In genomic region chr3:70982274-70982673, GRCh38 we compare ENCODE assay signal across 10 cellular contexts.
DNase-seq lines count a peak whose midpoint lies in the region; ATAC-seq and TF ChIP-seq lines count a peak whose summit lies in the region.
"Had no signal": no experiment of that assay in that cellular context is flagged by ENCODE, and none has a peak within 500 bp of the region (broad histone marks: within the 10 kb centered on the region; RNA-seq: fewer than 3 reads in every experiment).

No MANE protein-coding gene starts in this region.

- H3K36me3 Mint-ChIP-seq in endodermal cell (ENCODE audit: low read depth) (peaks cover 44% of the 10 kb centered on the region), nephron (ENCODE audit: low read depth) (peaks cover 49% of the 10 kb centered on the region)

- no peaks in the 10 kb centered on the region for H3K9me2 ChIP-seq in PC-9 (ENCODE audit: insufficient read depth)

- H3K4me2 ChIP-seq in PC-9, result peak overlapping the region; percentile 76

- H3K9ac ChIP-seq in endodermal cell (ENCODE audit: extremely low read depth, low read length, poor library complexity, severe bottlenecking), result no peak overlapping the region

- peak overlapping the region; percentile 37 for H3K27ac Mint-ChIP-seq in endodermal cell
- peak overlapping the region; percentile 95 to 97 (median 96) for H3K27ac Mint-ChIP-seq in nephron

- H3K27ac ChIP-seq in PC-9, result peak overlapping the region; percentile 98
- H3K27ac ChIP-seq in endodermal cell (ENCODE audit: low read depth, low read length), result no peak overlapping the region

- no TSS peak for BruUV-seq in PC-9 (replicated peaks; lab: Mats Ljungman, UMichigan)

- no peaks in the 10 kb centered on the region for H3K79me2 ChIP-seq in PC-9 (ENCODE audit: low read depth)

- no peaks in the 10 kb centered on the region for H4K20me1 ChIP-seq in PC-9 (ENCODE audit: insufficient read depth)

- TF ChIP-seq CTCF in BJ (IDR thresholded peaks at IDR 0.05; ENCODE audit: insufficient read depth, low read depth, low read length) (no peak), PC-9 (conservative IDR thresholded peaks at IDR 0.05) (no peak), endodermal cell (conservative IDR thresholded peaks at IDR 0.05) (no peak), nephron (IDR thresholded peaks at IDR 0.05; ENCODE audit: unreplicated experiment in 3 of 3) (no peak)

- intact Hi-C loops in PC-9 (cut with micrococcal nuclease; ENCODE audit: unreplicated experiment), result no loop called here

- POLR2A ChIA-PET in BJ (lab: Charles Lee) (interaction anchor here (0.6 kb wide), 1 partner anchor 48 kb away, joined by 4 read pairs; no protein-coding TSS in a partner anchor), PC-9 (lab: Charles Lee; ENCODE audit: unreplicated experiment) (interaction anchor here (0.6 kb wide), 1 partner anchor 148 kb away, joined by 9 read pairs; no protein-coding TSS in a partner anchor)

- no peak overlapping the region for H3K4me3 Mint-ChIP-seq in endodermal cell
- no peak overlapping the region for H3K4me3 Mint-ChIP-seq in nephron

- CTCF ChIA-PET in BJ (lab: Yijun Ruan, JAX) (no interaction called here), PC-9 (lab: Charles Lee) (no interaction called here)

- H3K4me3 ChIP-seq in BJ (ENCODE audit: low read depth, low read length), result no peak overlapping the region
- peak overlapping the region; percentile 38; the same call in 1 of the 2 replicates for H3K4me3 ChIP-seq in PC-9
- no peak overlapping the region for H3K4me3 ChIP-seq in endodermal cell (ENCODE audit: low read length)

- H3K4me1 ChIP-seq in PC-9 (replicated peaks; ENCODE audit: insufficient read depth) (peaks cover 27% of the 10 kb centered on the region), endodermal cell (ENCODE audit: control insufficient read depth, insufficient read depth, low read length) (peaks cover 4% of the 10 kb centered on the region)

- DNase-seq in BJ (ENCODE audit: low read depth) (peak; percentile 31), PC-9 (no peak), endodermal cell (no peak), HuH-7.5 (ENCODE audit: low spot score) (no peak)
- DNase-seq: SW 1271 had no signal

- H3F3A ChIP-seq in PC-9 (ENCODE audit: insufficient read depth, low read depth), result peaks cover 16% of the 10 kb centered on the region; the same call in 1 of the 2 replicates

- ATAC-seq in GM18502 (IDR thresholded peaks at IDR 0.05; ENCODE audit: poor library complexity, unreplicated experiment) (no peak), GM21723 (IDR thresholded peaks at IDR 0.05; ENCODE audit: unreplicated experiment) (no peak), GM18511 (IDR thresholded peaks at IDR 0.05; ENCODE audit: unreplicated experiment) (no peak)

- H3K27me3 Mint-ChIP-seq in endodermal cell (ENCODE audit: insufficient read depth) (no peaks in the 10 kb centered on the region), nephron (ENCODE audit: low read depth) (no peaks in the 10 kb centered on the region)

- no peaks in the 10 kb centered on the region for H3K27me3 ChIP-seq in BJ (ENCODE audit: control insufficient read depth, insufficient read depth, low read length)
- no peaks in the 10 kb centered on the region for H3K27me3 ChIP-seq in PC-9 (ENCODE audit: insufficient read depth, low read depth)
- no peaks in the 10 kb centered on the region for H3K27me3 ChIP-seq in endodermal cell (ENCODE audit: control insufficient read depth, insufficient read depth, low read length, poor library complexity, severe bottlenecking)

- H3K4me1 Mint-ChIP-seq in endodermal cell, result peaks cover 40% of the 10 kb centered on the region
- H3K4me1 Mint-ChIP-seq in nephron, result peaks cover 64% of the 10 kb centered on the region

- H3K36me3 ChIP-seq in BJ (ENCODE audit: control insufficient read depth, insufficient read depth, low read length) (peaks cover 6% of the 10 kb centered on the region), PC-9 (ENCODE audit: low read depth) (no peaks in the 10 kb centered on the region), endodermal cell (ENCODE audit: control insufficient read depth, insufficient read depth, low read length) (peaks cover 5% of the 10 kb centered on the region)

- WGBS in endodermal cell (ENCODE audit: insufficient coverage in 1 of 2, insufficient read length in 1 of 2), 2 experiments, result 100% methylated on average over 1 of the region's 1 CpG; no CpG with 5 or more reads in 1 of the 2 experiments

- H2AFZ ChIP-seq in PC-9, result no peak overlapping the region

- H3K9me3 Mint-ChIP-seq in endodermal cell (no peaks in the 10 kb centered on the region), nephron (no peaks in the 10 kb centered on the region)
- H3K9me3 Mint-ChIP-seq: neural crest cell had no signal

- no peaks in the 10 kb centered on the region for H3K9me3 ChIP-seq in PC-9 (ENCODE audit: insufficient read depth, low read depth)
- no peaks in the 10 kb centered on the region for H3K9me3 ChIP-seq in endodermal cell (ENCODE audit: control insufficient read depth, low read length)
